1 cellular context compared by ENCODE assay signal in genomic region chr5:172420215-172420934, GRCh38.
A peak's percentile ranks its signal among the peaks of the same experiment; 100 is the strongest.
TF ChIP-seq lines count a peak whose summit lies in the region.

No MANE protein-coding gene starts in this region.

TF ChIP-seq in HEK293, 187 proteins besides CTCF, POLR2A, EP300 and RAD21 (continued from another document):
- TF ChIP-seq AEBP2 (tag by site-specific recombination; IDR thresholded peaks at IDR 0.05; ENCODE audit: borderline replicate concordance) (no peak), ZNF473 (tag by site-specific recombination; IDR thresholded peaks at IDR 0.05) (no peak), KLF7 (tag by site-specific recombination; IDR thresholded peaks at IDR 0.05; ENCODE audit: borderline replicate concordance) (no peak), SP2 (tag by site-specific recombination; IDR thresholded peaks at IDR 0.05) (peak; percentile 42)
